In genomic region chr15:60966746-60967145, GRCh38 we compare ENCODE assay signal across 20 cellular contexts.
"Had no signal": no experiment of that assay in that cellular context is flagged by ENCODE, and none has a peak within 500 bp of the region (broad histone marks: within the 10 kb centered on the region; RNA-seq: fewer than 3 reads in every experiment).

No MANE protein-coding gene starts in this region.

- H3K4me1 Mint-ChIP-seq: natural killer cell; stimulated activated effector memory CD8-positive, alpha-beta T cell treated with anti-CD3 and anti-CD28 coated beads, Interleukin-12 subunit alpha, Interleukin-12 subunit beta, amount 100 ng/mL, for 72 hours had no signal

- H3K4me3 Mint-ChIP-seq: natural killer cell; neural progenitor cell; stimulated activated effector memory CD8-positive, alpha-beta T cell treated with anti-CD3 and anti-CD28 coated beads, Interleukin-12 subunit alpha, Interleukin-12 subunit beta, amount 100 ng/mL, for 72 hours; type B pancreatic cell had no signal

- H3K27ac ChIP-seq: esophagus squamous epithelium, heart left ventricle, neural progenitor cell, pancreas, suprapubic skin, thyroid gland had no signal

- H3K27ac Mint-ChIP-seq: natural killer cell; neural progenitor cell; progenitor cell of endocrine pancreas; stimulated activated effector memory CD8-positive, alpha-beta T cell treated with anti-CD3 and anti-CD28 coated beads, Interleukin-12 subunit alpha, Interleukin-12 subunit beta, amount 100 ng/mL, for 72 hours; type B pancreatic cell had no signal

- H3K27me3 Mint-ChIP-seq: progenitor cell of endocrine pancreas had no signal

- H3K27me3 ChIP-seq: esophagus squamous epithelium, heart left ventricle, neural progenitor cell, pancreas, suprapubic skin, thyroid gland had no signal

- H3K4me1 ChIP-seq: pancreas had no signal

- H3K9me3 ChIP-seq: esophagus squamous epithelium, heart left ventricle, mucosa of descending colon, pancreas, suprapubic skin, thyroid gland had no signal

- DNase-seq: effector memory CD4-positive, alpha-beta T cell; esophagus squamous epithelium; foreskin melanocyte; heart left ventricle; hippocampal formation; left colon; mucosa of descending colon; natural killer cell; nucleus accumbens; pancreas; right cardiac atrium; stimulated activated CD4-positive, alpha-beta T cell treated with anti-CD3 and anti-CD28 coated beads, Interleukin-4, amount 100 ng/mL, for 1 hour; stimulated activated CD8-positive, alpha-beta memory T cell treated with anti-CD3 and anti-CD28 coated beads, Interleukin-4, amount 100 ng/mL, for 48 hours; stimulated activated naive CD8-positive, alpha-beta T cell treated with anti-CD3 and anti-CD28 coated beads, Interleukin-15, Interleukin-2, amounts not matched to agents 100 U/mL and 50 U/mL, for 24 hours; thyroid gland had no signal

- H3K4me2 ChIP-seq: neural progenitor cell had no signal

- H3K4me3 ChIP-seq: esophagus squamous epithelium, heart left ventricle, mucosa of descending colon, neural progenitor cell, pancreas, suprapubic skin, thyroid gland had no signal

- ATAC-seq: heart left ventricle; left colon; mucosa of descending colon; natural killer cell; pancreas; right cardiac atrium; stimulated activated effector memory CD8-positive, alpha-beta T cell treated with anti-CD3 and anti-CD28 coated beads, Interleukin-12 subunit alpha, Interleukin-12 subunit beta, amount 100 ng/mL, for 72 hours; stimulated activated naive CD8-positive, alpha-beta T cell treated with anti-CD3 and anti-CD28 coated beads, Interleukin-15, Interleukin-2, amounts not matched to agents 100 U/mL and 50 U/mL, for 24 hours had no signal

- H3K36me3 ChIP-seq: esophagus squamous epithelium, heart left ventricle, neural progenitor cell, pancreas, suprapubic skin, thyroid gland had no signal

- H3K36me3 Mint-ChIP-seq: natural killer cell; neural progenitor cell; stimulated activated effector memory CD8-positive, alpha-beta T cell treated with anti-CD3 and anti-CD28 coated beads, Interleukin-12 subunit alpha, Interleukin-12 subunit beta, amount 100 ng/mL, for 72 hours; type B pancreatic cell had no signal

- H3K9ac ChIP-seq: neural progenitor cell had no signal

- H2AFZ ChIP-seq: neural progenitor cell had no signal

- H3K9me3 Mint-ChIP-seq: natural killer cell; neural progenitor cell; stimulated activated effector memory CD8-positive, alpha-beta T cell treated with anti-CD3 and anti-CD28 coated beads, Interleukin-12 subunit alpha, Interleukin-12 subunit beta, amount 100 ng/mL, for 72 hours; type B pancreatic cell had no signal
